25 cellular contexts compared by ENCODE assay signal in genomic region chr10:873020-873419, GRCh38. TPM values are rescaled to one million over a fixed set of nuclear protein-coding genes. Genes with fewer than 3 reads are reported as not detected.
A peak's percentile ranks its signal among the peaks of the same experiment; 100 is the strongest.
DNase-seq lines count a peak whose midpoint lies in the region; ATAC-seq and TF ChIP-seq lines count a peak whose summit lies in the region.
"Had no signal": no experiment of that assay in that cellular context is flagged by ENCODE, and none has a peak within 500 bp of the region (broad histone marks: within the 10 kb centered on the region; RNA-seq: fewer than 3 reads in every experiment).

No MANE protein-coding gene starts in this region.

- H3K27ac Mint-ChIP-seq in WTC11 (peak overlapping the region; percentile 69), endodermal cell (peak overlapping the region; percentile 57)
- H3K27ac Mint-ChIP-seq: activated CD4-positive, alpha-beta T cell treated with anti-CD3 and anti-CD28 coated beads, Interleukin-2, amount 10 ng/mL, durations not matched to agents 7 days and 5 days; T-helper 2 cell treated with Interferon-gamma antibody and Interleukin-4, amounts not matched to agents 5 μg/mL and 100 μg/mL, for 36 hours had no signal

- H3K4me3 Mint-ChIP-seq in WTC11 (no peak overlapping the region), endodermal cell (no peak overlapping the region)
- H3K4me3 Mint-ChIP-seq: activated CD4-positive, alpha-beta T cell treated with anti-CD3 and anti-CD28 coated beads, Interleukin-2, amount 10 ng/mL, durations not matched to agents 7 days and 5 days; T-helper 2 cell treated with Interferon-gamma antibody and Interleukin-4, amounts not matched to agents 5 μg/mL and 100 μg/mL, for 36 hours had no signal

- H3K27me3 Mint-ChIP-seq in WTC11 (ENCODE audit: low read depth), result no peaks in the 10 kb centered on the region
- no peaks in the 10 kb centered on the region for H3K27me3 Mint-ChIP-seq in endodermal cell (ENCODE audit: insufficient read depth)
- H3K27me3 Mint-ChIP-seq: activated CD4-positive, alpha-beta T cell treated with anti-CD3 and anti-CD28 coated beads, Interleukin-2, amount 10 ng/mL, durations not matched to agents 7 days and 5 days; IgD-negative memory B cell had no signal

- peaks cover 86% of the 10 kb centered on the region for H3K36me3 ChIP-seq in endodermal cell (ENCODE audit: control insufficient read depth, insufficient read depth, low read length)
- H3K36me3 ChIP-seq in thyroid gland, result peaks cover 0 to 8% of the 10 kb centered on the region in 2 donors
- H3K36me3 ChIP-seq: colonic mucosa, vagina had no signal

- H3K27me3 ChIP-seq in endodermal cell (ENCODE audit: control insufficient read depth, insufficient read depth, low read length, poor library complexity, severe bottlenecking) (no peaks in the 10 kb centered on the region), thyroid gland (no peaks in the 10 kb centered on the region)
- H3K27me3 ChIP-seq: colonic mucosa, esophagus squamous epithelium, gastroesophageal sphincter, vagina had no signal

- POLR2A ChIA-PET in WTC11 (lab: Charles Lee), result no interaction called here

- DNase-seq in WTC11 (ENCODE audit: low spot score), result no peak
- DNase-seq in endodermal cell, result no peak
- peak; percentile 88 for DNase-seq in myocyte (ENCODE audit: low read depth)
- no peak for DNase-seq in thyroid gland
- no peak for DNase-seq in NCI-H69 (lab: John Stamatoyannopoulos, UW)
- DNase-seq: activated CD4-positive, alpha-beta T cell treated with anti-CD3 and anti-CD28 coated beads, Interleukin-2, amount 10 ng/mL, durations not matched to agents 7 days and 5 days; colonic mucosa; EL; esophagus squamous epithelium; islet precursor cell; lower lobe of right lung; NCI-H1092 treated with DMSO at 0.1 percent for 48 hours; NCI-H187 treated with DMSO at 0.1 percent for 48 hours; NCI-H774; stimulated activated CD4-positive, alpha-beta T cell treated with anti-CD3 and anti-CD28 coated beads, Interleukin-2, amount 100 ng/mL, for 24 hours had no signal

- H3K9ac ChIP-seq in endodermal cell (ENCODE audit: extremely low read depth, low read length, poor library complexity, severe bottlenecking), result no peak overlapping the region

- H3K27ac ChIP-seq in endodermal cell (ENCODE audit: low read depth, low read length) (no peak overlapping the region), thyroid gland (peak overlapping the region in 2 of 3 donors; percentile 14 to 31)
- H3K27ac ChIP-seq: C4-2B, colonic mucosa, esophagus squamous epithelium, gastroesophageal sphincter, lower lobe of right lung, vagina, VCaP had no signal

- CTCF ChIA-PET in WTC11 (lab: Charles Lee), result no interaction called here

- H3K4me1 ChIP-seq in endodermal cell (ENCODE audit: control insufficient read depth, insufficient read depth, low read length) (no peaks in the 10 kb centered on the region), thyroid gland (peaks cover 20 to 31% of the 10 kb centered on the region in 2 donors)
- H3K4me1 ChIP-seq: colonic mucosa had no signal

- no peak for TF ChIP-seq CTCF in WTC11 (IDR thresholded peaks at IDR 0.05)
- no peak for TF ChIP-seq CTCF in endodermal cell (conservative IDR thresholded peaks at IDR 0.05)
- no peak for TF ChIP-seq CTCF in thyroid gland (IDR thresholded peaks at IDR 0.05)

- WGBS in endodermal cell (ENCODE audit: insufficient coverage in 1 of 2, insufficient read length in 1 of 2), 2 experiments, result 83 to 96% methylated on average over 1 to 7 of the region's 7 CpGs
- 84 to 93% methylated on average over 7 of the region's 7 CpGs for WGBS in thyroid gland, 2 donors

- H3K9me3 Mint-ChIP-seq in WTC11 (no peaks in the 10 kb centered on the region), endodermal cell (no peaks in the 10 kb centered on the region)
- H3K9me3 Mint-ChIP-seq: activated CD4-positive, alpha-beta T cell treated with anti-CD3 and anti-CD28 coated beads, Interleukin-2, amount 10 ng/mL, durations not matched to agents 7 days and 5 days; IgD-negative memory B cell; T-helper 2 cell treated with Interferon-gamma antibody and Interleukin-4, amounts not matched to agents 5 μg/mL and 100 μg/mL, for 36 hours had no signal

- intact Hi-C loops in thyroid gland (cut with DNase I), result no loop called here

- TF ChIP-seq POLR2A in thyroid gland (IDR thresholded peaks at IDR 0.05), result no peak
- TF ChIP-seq POLR2A in GM18505 (IDR thresholded peaks at IDR 0.05; ENCODE audit: borderline replicate concordance, extremely low read depth, insufficient read depth, insufficient read length), result no peak

- H3K9me3 ChIP-seq in endodermal cell (ENCODE audit: control insufficient read depth, low read length) (no peaks in the 10 kb centered on the region), thyroid gland (no peaks in the 10 kb centered on the region)
- H3K9me3 ChIP-seq: colonic mucosa, esophagus squamous epithelium, gastroesophageal sphincter, lower lobe of right lung, vagina had no signal

- H3K4me3 ChIP-seq in endodermal cell (ENCODE audit: low read length), result no peak overlapping the region
- H3K4me3 ChIP-seq in thyroid gland (replicated peaks in 1 of 3), result no peak overlapping the region
- H3K4me3 ChIP-seq: colonic mucosa, esophagus squamous epithelium, gastroesophageal sphincter, lower lobe of right lung, smooth muscle cell, vagina had no signal

- ATAC-seq in WTC11 (no peak), GM18505 (IDR thresholded peaks at IDR 0.05; ENCODE audit: unreplicated experiment) (no peak), HG03135 (IDR thresholded peaks at IDR 0.05; ENCODE audit: unreplicated experiment) (no peak)
- ATAC-seq: gastroesophageal sphincter, lower lobe of right lung, SK-N-SH treated with all-trans-retinoic acid at 6 μM for 48 hours had no signal

- H3K4me1 Mint-ChIP-seq in WTC11 (no peaks in the 10 kb centered on the region), endodermal cell (no peaks in the 10 kb centered on the region)

- peaks cover 46% of the 10 kb centered on the region for H3K36me3 Mint-ChIP-seq in WTC11
- H3K36me3 Mint-ChIP-seq in endodermal cell (ENCODE audit: low read depth), result peaks cover 51% of the 10 kb centered on the region
- H3K36me3 Mint-ChIP-seq: IgD-negative memory B cell had no signal

TF ChIP-seq in WTC11, 78 proteins besides CTCF, POLR2A, EP300 and RAD21:
- TF ChIP-seq SMAD4 (CRISPR knock-in tag; IDR thresholded peaks at IDR 0.05), result no peak
- no peak for TF ChIP-seq EMX1 (CRISPR knock-in tag; IDR thresholded peaks at IDR 0.05)
- no peak for TF ChIP-seq TEAD1 (CRISPR knock-in tag; IDR thresholded peaks at IDR 0.05)
- TF ChIP-seq SOX15 (CRISPR knock-in tag; IDR thresholded peaks at IDR 0.05), result no peak
- no peak for TF ChIP-seq ZSCAN18 (CRISPR knock-in tag; IDR thresholded peaks at IDR 0.05)

RNA-seq across cellular contexts. Expression of gene LARP4B, which starts 58.5 kb away (rescaled TPM):
- total RNA-seq in WTC11 (2021) (83.0 to 91.5 TPM (median 87.1 TPM) in 3 replicates), endodermal cell (10 to 100 TPM; 94.1 to 94.3 TPM), myocyte (28.0 and 33.2 TPM in 2 replicates), thyroid gland (100 to 1,000 TPM in 1 of 4 donors, 10 to 100 TPM in 3; 68.6 to 113 (median 87.4) TPM)
- polyA plus RNA-seq in endodermal cell (2013, experiment 1 of 2), result 32.2 TPM
- 27.5 TPM for polyA plus RNA-seq in endodermal cell (2013, experiment 2 of 2)
- polyA plus RNA-seq in myocyte (2012), result 28.6 TPM
